Comparison of ENCODE assay signal across 23 cellular contexts in the genomic region with DNA sequence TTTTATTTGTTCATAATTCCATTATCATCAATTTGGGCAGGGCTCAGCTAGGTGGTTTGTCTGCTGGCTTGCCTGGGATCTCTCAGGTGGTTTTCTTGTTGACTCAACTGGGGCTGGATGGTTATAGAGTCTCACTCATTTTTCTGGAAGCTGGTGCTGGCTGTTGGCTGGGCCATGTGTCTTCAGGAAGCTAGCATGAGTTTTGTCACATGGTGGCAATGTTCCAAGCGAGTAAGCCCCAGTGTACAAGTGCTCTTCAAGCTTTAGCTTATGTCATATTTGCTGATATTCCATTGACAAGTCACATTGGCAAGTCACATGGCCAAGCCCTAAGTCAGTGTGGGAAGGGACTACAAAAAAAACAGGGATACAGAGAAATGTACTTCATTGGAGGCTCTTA. TPM values are rescaled to one million over a fixed set of nuclear protein-coding genes. Genes with fewer than 3 reads are reported as not detected.
"Had no signal": no experiment of that assay in that cellular context is flagged by ENCODE, and none has a peak within 500 bp of the region (broad histone marks: within the 10 kb centered on the region; RNA-seq: fewer than 3 reads in every experiment).

No MANE protein-coding gene starts in this region.

- DNase-seq: activated CD4-positive, alpha-beta memory T cell treated with anti-CD3 and anti-CD28 coated beads for 36 hours; activated CD4-positive, alpha-beta T cell treated with anti-CD3 and anti-CD28 coated beads for 48 hours; activated effector memory CD4-positive, alpha-beta T cell treated with Interleukin-2 at 50 U/mL for 16 hours; activated naive CD4-positive, alpha-beta T cell treated with anti-CD3 and anti-CD28 coated beads for 36 hours; activated naive CD8-positive, alpha-beta T cell treated with anti-CD3 and anti-CD28 coated beads, Interleukin-2, amount 10 ng/mL, durations not matched to agents 7 days and 5 days; activated T-cell treated with anti-CD3 and anti-CD28 coated beads, Interleukin-2, amount 50 U/mL, for 48 hours; amniotic stem cell; effector memory CD4-positive, alpha-beta T cell; foreskin keratinocyte; kidney; naive thymus-derived CD4-positive, alpha-beta T cell; posterior cingulate gyrus; small intestine; stimulated activated CD4-positive, alpha-beta T cell treated with anti-CD3 and anti-CD28 coated beads, Interleukin-2, amount 100 ng/mL, for 24 hours; stimulated activated naive CD8-positive, alpha-beta T cell treated with anti-CD3 and anti-CD28 coated beads, Interleukin-15, amount 100 ng/mL, for 72 hours; tibial artery had no signal

- H3K36me3 Mint-ChIP-seq: activated CD4-positive, alpha-beta memory T cell treated with anti-CD3 and anti-CD28 coated beads for 36 hours; activated naive CD8-positive, alpha-beta T cell treated with anti-CD3 and anti-CD28 coated beads, Interleukin-2, amount 10 ng/mL, durations not matched to agents 7 days and 5 days; neural progenitor cell; stimulated activated effector memory CD8-positive, alpha-beta T cell treated with anti-CD3 and anti-CD28 coated beads, Interleukin-12 subunit alpha, Interleukin-12 subunit beta, amount 100 ng/mL, for 72 hours had no signal

- H3K4me1 Mint-ChIP-seq: activated naive CD8-positive, alpha-beta T cell treated with anti-CD3 and anti-CD28 coated beads, Interleukin-2, amount 10 ng/mL, durations not matched to agents 7 days and 5 days; central memory CD8-positive, alpha-beta T cell; naive thymus-derived CD4-positive, alpha-beta T cell; stimulated activated effector memory CD8-positive, alpha-beta T cell treated with anti-CD3 and anti-CD28 coated beads, Interleukin-12 subunit alpha, Interleukin-12 subunit beta, amount 100 ng/mL, for 72 hours; stimulated activated naive CD8-positive, alpha-beta T cell treated with anti-CD3 and anti-CD28 coated beads, Interleukin-15, amount 100 ng/mL, for 72 hours had no signal

- H3K27ac Mint-ChIP-seq: activated CD4-positive, alpha-beta memory T cell treated with anti-CD3 and anti-CD28 coated beads for 36 hours; activated naive CD4-positive, alpha-beta T cell treated with anti-CD3 and anti-CD28 coated beads for 36 hours; activated naive CD8-positive, alpha-beta T cell treated with anti-CD3 and anti-CD28 coated beads, Interleukin-2, amount 10 ng/mL, durations not matched to agents 7 days and 5 days; naive thymus-derived CD4-positive, alpha-beta T cell; neural progenitor cell; stimulated activated effector memory CD8-positive, alpha-beta T cell treated with anti-CD3 and anti-CD28 coated beads, Interleukin-12 subunit alpha, Interleukin-12 subunit beta, amount 100 ng/mL, for 72 hours; stimulated activated naive CD8-positive, alpha-beta T cell treated with anti-CD3 and anti-CD28 coated beads, Interleukin-15, amount 100 ng/mL, for 72 hours had no signal

- FAIRE-seq: colon, kidney, small intestine, urothelium cell line had no signal

- H3K4me3 Mint-ChIP-seq: activated CD4-positive, alpha-beta memory T cell treated with anti-CD3 and anti-CD28 coated beads for 36 hours; activated naive CD4-positive, alpha-beta T cell treated with anti-CD3 and anti-CD28 coated beads for 36 hours; activated naive CD8-positive, alpha-beta T cell treated with anti-CD3 and anti-CD28 coated beads, Interleukin-2, amount 10 ng/mL, durations not matched to agents 7 days and 5 days; central memory CD8-positive, alpha-beta T cell; naive thymus-derived CD4-positive, alpha-beta T cell; neural progenitor cell; stimulated activated effector memory CD8-positive, alpha-beta T cell treated with anti-CD3 and anti-CD28 coated beads, Interleukin-12 subunit alpha, Interleukin-12 subunit beta, amount 100 ng/mL, for 72 hours; stimulated activated naive CD8-positive, alpha-beta T cell treated with anti-CD3 and anti-CD28 coated beads, Interleukin-15, amount 100 ng/mL, for 72 hours had no signal

- ATAC-seq: foreskin keratinocyte; left lobe of liver; naive thymus-derived CD4-positive, alpha-beta T cell; sciatic nerve; stimulated activated effector memory CD8-positive, alpha-beta T cell treated with anti-CD3 and anti-CD28 coated beads, Interleukin-12 subunit alpha, Interleukin-12 subunit beta, amount 100 ng/mL, for 72 hours; stimulated activated naive CD8-positive, alpha-beta T cell treated with anti-CD3 and anti-CD28 coated beads, Interleukin-15, amount 100 ng/mL, for 72 hours had no signal

- H3K9me3 Mint-ChIP-seq: activated naive CD4-positive, alpha-beta T cell treated with anti-CD3 and anti-CD28 coated beads for 36 hours; activated naive CD8-positive, alpha-beta T cell treated with anti-CD3 and anti-CD28 coated beads, Interleukin-2, amount 10 ng/mL, durations not matched to agents 7 days and 5 days; neural progenitor cell; stimulated activated effector memory CD8-positive, alpha-beta T cell treated with anti-CD3 and anti-CD28 coated beads, Interleukin-12 subunit alpha, Interleukin-12 subunit beta, amount 100 ng/mL, for 72 hours; stimulated activated naive CD8-positive, alpha-beta T cell treated with anti-CD3 and anti-CD28 coated beads, Interleukin-15, amount 100 ng/mL, for 72 hours had no signal

RNA-seq across cellular contexts. Expression of a gene that starts 2.3 kb away (rescaled TPM):
- total RNA-seq: activated CD4-positive, alpha-beta memory T cell treated with anti-CD3 and anti-CD28 coated beads for 36 hours; activated naive CD4-positive, alpha-beta T cell treated with anti-CD3 and anti-CD28 coated beads for 36 hours; activated naive CD8-positive, alpha-beta T cell treated with anti-CD3 and anti-CD28 coated beads, Interleukin-2, amount 10 ng/mL, durations not matched to agents 7 days and 5 days; naive thymus-derived CD4-positive, alpha-beta T cell had no signal
